Comparison of ENCODE assay signal across 22 cellular contexts in genomic region chr1:169588112-169588511, GRCh38. TPM values are rescaled to one million over a fixed set of nuclear protein-coding genes. Genes with fewer than 3 reads are reported as not detected.
DNase-seq lines count a peak whose midpoint lies in the region; ATAC-seq and FAIRE-seq lines count a peak whose summit lies in the region.
"Had no signal": no experiment of that assay in that cellular context is flagged by ENCODE, and none has a peak within 500 bp of the region (broad histone marks: within the 10 kb centered on the region; RNA-seq: fewer than 3 reads in every experiment).

No MANE protein-coding gene starts in this region.

- H3K4ac ChIP-seq in trophoblast cell (ENCODE audit: low read depth, low read length) = no peak overlapping the region

- H3K36me3 Mint-ChIP-seq in activated CD4-positive, alpha-beta T cell treated with anti-CD3 and anti-CD28 coated beads, Interleukin-2, amount 10 ng/mL, durations not matched to agents 7 days and 5 days (ENCODE audit: low read depth) = no peaks in the 10 kb centered on the region
- peaks cover 12% of the 10 kb centered on the region for H3K36me3 Mint-ChIP-seq in stimulated activated naive CD8-positive, alpha-beta T cell treated with anti-CD3 and anti-CD28 coated beads, Interleukin-15, Interleukin-2, amounts not matched to agents 100 ng/mL and 50 ng/mL, for 24 hours (ENCODE audit: low read depth)
- H3K36me3 Mint-ChIP-seq in activated naive CD8-positive, alpha-beta T cell treated with anti-CD3 and anti-CD28 coated beads, Interleukin-2, amount 50 U/mL, for 24 hours (ENCODE audit: low read depth) = peaks cover 16% of the 10 kb centered on the region

- H3K27me3 Mint-ChIP-seq in activated CD4-positive, alpha-beta T cell treated with anti-CD3 and anti-CD28 coated beads, Interleukin-2, amount 10 ng/mL, durations not matched to agents 7 days and 5 days = no peaks in the 10 kb centered on the region
- no peaks in the 10 kb centered on the region for H3K27me3 Mint-ChIP-seq in stimulated activated naive CD8-positive, alpha-beta T cell treated with anti-CD3 and anti-CD28 coated beads, Interleukin-15, Interleukin-2, amounts not matched to agents 100 ng/mL and 50 ng/mL, for 24 hours
- no peaks in the 10 kb centered on the region for H3K27me3 Mint-ChIP-seq in activated naive CD8-positive, alpha-beta T cell treated with anti-CD3 and anti-CD28 coated beads, Interleukin-2, amount 50 U/mL, for 24 hours

- H3K23ac ChIP-seq in trophoblast cell (ENCODE audit: low read length) = no peak overlapping the region

- no peak overlapping the region for H3K4me2 ChIP-seq in trophoblast cell (ENCODE audit: low read length)

- H3K9ac ChIP-seq in trophoblast cell (ENCODE audit: low read length) = no peak overlapping the region

- no peak overlapping the region for H3K4me3 Mint-ChIP-seq in activated CD4-positive, alpha-beta T cell treated with anti-CD3 and anti-CD28 coated beads, Interleukin-2, amount 10 ng/mL, durations not matched to agents 7 days and 5 days
- H3K4me3 Mint-ChIP-seq in stimulated activated naive CD8-positive, alpha-beta T cell treated with anti-CD3 and anti-CD28 coated beads, Interleukin-15, Interleukin-2, amounts not matched to agents 100 ng/mL and 50 ng/mL, for 24 hours = no peak overlapping the region
- H3K4me3 Mint-ChIP-seq in activated naive CD8-positive, alpha-beta T cell treated with anti-CD3 and anti-CD28 coated beads, Interleukin-2, amount 50 U/mL, for 24 hours = no peak overlapping the region
- H3K4me3 Mint-ChIP-seq: B cell had no signal

- H3K18ac ChIP-seq in trophoblast cell (ENCODE audit: low read length) = no peak overlapping the region

- WGBS in small intestine, 3 donors = 3 to 39% (median 4%) methylated on average over 1 of the region's 1 CpG
- no CpG with 5 or more reads among the region's 1 CpG for WGBS in trophoblast cell (ENCODE audit: extremely low coverage, insufficient coverage, insufficient read length)

- no peaks in the 10 kb centered on the region for H3K79me2 ChIP-seq in trophoblast cell (ENCODE audit: control insufficient read depth, insufficient read depth, low read length, poor library complexity)

- no peaks in the 10 kb centered on the region for H3K9me3 Mint-ChIP-seq in activated CD4-positive, alpha-beta T cell treated with anti-CD3 and anti-CD28 coated beads, Interleukin-2, amount 10 ng/mL, durations not matched to agents 7 days and 5 days
- H3K9me3 Mint-ChIP-seq in stimulated activated naive CD8-positive, alpha-beta T cell treated with anti-CD3 and anti-CD28 coated beads, Interleukin-15, Interleukin-2, amounts not matched to agents 100 ng/mL and 50 ng/mL, for 24 hours = no peaks in the 10 kb centered on the region
- no peaks in the 10 kb centered on the region for H3K9me3 Mint-ChIP-seq in activated naive CD8-positive, alpha-beta T cell treated with anti-CD3 and anti-CD28 coated beads, Interleukin-2, amount 50 U/mL, for 24 hours

- no peak overlapping the region for H2AFZ ChIP-seq in trophoblast cell (ENCODE audit: insufficient read depth, low read length, poor library complexity)

- H2BK12ac ChIP-seq in trophoblast cell (ENCODE audit: low read length) = no peak overlapping the region

- H3K27ac ChIP-seq in small intestine (ENCODE audit: low read depth in 1 of 2, low read length in 1 of 2) (no peak overlapping the region), trophoblast cell (ENCODE audit: low read depth, low read length) (no peak overlapping the region)

- H3K36me3 ChIP-seq in small intestine (ENCODE audit: control insufficient read depth in 2 of 2, insufficient read depth in 2 of 2, low read length in 2 of 2) (no peaks in the 10 kb centered on the region), trophoblast cell (ENCODE audit: control insufficient read depth in 1 of 2, insufficient read depth in 2 of 2, low read length in 2 of 2) (no peaks in the 10 kb centered on the region)

- POLR2A ChIA-PET in activated CD4-positive, alpha-beta T cell treated with anti-CD3 and anti-CD28 coated beads, Interleukin-2, amount 10 ng/mL, durations not matched to agents 7 days and 5 days (lab: Charles Lee) = no interaction called here

- H2BK120ac ChIP-seq in trophoblast cell (ENCODE audit: insufficient read depth, low read length, poor library complexity) = no peak overlapping the region

- H3K4me1 ChIP-seq in small intestine (ENCODE audit: control insufficient read depth in 2 of 2, insufficient read depth in 1 of 2, low read depth in 1 of 2, low read length in 1 of 2) (no peaks in the 10 kb centered on the region), trophoblast cell (ENCODE audit: control insufficient read depth in 1 of 2, insufficient read depth in 2 of 2, low read length in 2 of 2) (peaks cover 0 to 4% of the 10 kb centered on the region in 2 experiments)

- no peak overlapping the region for H4K8ac ChIP-seq in trophoblast cell (ENCODE audit: low read depth, low read length)

- H2BK5ac ChIP-seq in trophoblast cell (ENCODE audit: low read depth, low read length, poor library complexity) = no peak overlapping the region

- no peak for DNase-seq in activated CD4-positive, alpha-beta T cell treated with anti-CD3 and anti-CD28 coated beads, Interleukin-2, amount 10 ng/mL, durations not matched to agents 7 days and 5 days
- no peak for DNase-seq in activated CD4-positive, alpha-beta T cell treated with anti-CD3 and anti-CD28 coated beads for 48 hours
- DNase-seq in stimulated activated naive CD8-positive, alpha-beta T cell treated with anti-CD3 and anti-CD28 coated beads, Interleukin-15, Interleukin-2, amounts not matched to agents 100 U/mL and 50 U/mL, for 24 hours = no peak
- DNase-seq in activated naive CD8-positive, alpha-beta T cell treated with anti-CD3 and anti-CD28 coated beads, Interleukin-2, amount 50 U/mL, for 24 hours = no peak
- DNase-seq in small intestine (no peak), trophoblast cell (no peak)
- DNase-seq: EL; GF-D8; Karpas-422; MV-4-11; NCI-H1105 treated with DMSO at 0.1 percent for 48 hours; NCI-H2029 treated with DMSO at 0.1 percent for 48 hours; NCI-H226; NCI-H510A treated with DMSO at 0.1 percent for 48 hours; NCI-H774; NK-92 treated with Interleukin-12 subunit alpha and Interleukin-12 subunit beta, amount 100 ng/mL, for 24 hours; SIG-M5 had no signal

- no peak overlapping the region for H4K12ac ChIP-seq in trophoblast cell (ENCODE audit: low read depth, low read length)

- peak overlapping the region; percentile 92 for H3K27ac Mint-ChIP-seq in activated CD4-positive, alpha-beta T cell treated with anti-CD3 and anti-CD28 coated beads, Interleukin-2, amount 10 ng/mL, durations not matched to agents 7 days and 5 days
- H3K27ac Mint-ChIP-seq in stimulated activated naive CD8-positive, alpha-beta T cell treated with anti-CD3 and anti-CD28 coated beads, Interleukin-15, Interleukin-2, amounts not matched to agents 100 ng/mL and 50 ng/mL, for 24 hours = peak overlapping the region; percentile 96
- peak overlapping the region; percentile 96 for H3K27ac Mint-ChIP-seq in activated naive CD8-positive, alpha-beta T cell treated with anti-CD3 and anti-CD28 coated beads, Interleukin-2, amount 50 U/mL, for 24 hours
- H3K27ac Mint-ChIP-seq: B cell had no signal

- no peak for ATAC-seq in stimulated activated naive CD8-positive, alpha-beta T cell treated with anti-CD3 and anti-CD28 coated beads, Interleukin-15, Interleukin-2, amounts not matched to agents 100 U/mL and 50 U/mL, for 24 hours
- no peak for ATAC-seq in activated naive CD8-positive, alpha-beta T cell treated with anti-CD3 and anti-CD28 coated beads, Interleukin-2, amount 50 U/mL, for 24 hours
- ATAC-seq: Panc1 had no signal

- H3K4me3 ChIP-seq in small intestine (ENCODE audit: low read depth in 1 of 2, low read length in 2 of 2) = no peak overlapping the region
- H3K4me3 ChIP-seq in trophoblast cell (ENCODE audit: low read depth, low read length) = no peak overlapping the region

- H3K14ac ChIP-seq in trophoblast cell (ENCODE audit: low read length) = no peak overlapping the region

- CTCF ChIA-PET in activated CD4-positive, alpha-beta T cell treated with anti-CD3 and anti-CD28 coated beads, Interleukin-2, amount 10 ng/mL, durations not matched to agents 7 days and 5 days (lab: Charles Lee) = no interaction called here

- no peak overlapping the region for H2AK5ac ChIP-seq in trophoblast cell (ENCODE audit: low read length)

- H4K91ac ChIP-seq in trophoblast cell (ENCODE audit: low read depth, low read length) = no peak overlapping the region

- H3K4me1 Mint-ChIP-seq in activated CD4-positive, alpha-beta T cell treated with anti-CD3 and anti-CD28 coated beads, Interleukin-2, amount 10 ng/mL, durations not matched to agents 7 days and 5 days = peaks cover 74% of the 10 kb centered on the region
- peaks cover 81% of the 10 kb centered on the region for H3K4me1 Mint-ChIP-seq in stimulated activated naive CD8-positive, alpha-beta T cell treated with anti-CD3 and anti-CD28 coated beads, Interleukin-15, Interleukin-2, amounts not matched to agents 100 ng/mL and 50 ng/mL, for 24 hours (ENCODE audit: low read depth)
- H3K4me1 Mint-ChIP-seq in activated naive CD8-positive, alpha-beta T cell treated with anti-CD3 and anti-CD28 coated beads, Interleukin-2, amount 50 U/mL, for 24 hours = peaks cover 83% of the 10 kb centered on the region

- no peaks in the 10 kb centered on the region for H3K27me3 ChIP-seq in small intestine (ENCODE audit: control insufficient read depth in 2 of 2, insufficient read depth in 2 of 2, low read length in 2 of 2)
- no peaks in the 10 kb centered on the region for H3K27me3 ChIP-seq in trophoblast cell (ENCODE audit: insufficient read depth, low read length)

- H3K79me1 ChIP-seq in trophoblast cell (ENCODE audit: low read length) = no peaks in the 10 kb centered on the region

- FAIRE-seq in small intestine (lab: Jason Lieb, UNC) = no peak

- H3K9me3 ChIP-seq in small intestine (ENCODE audit: control insufficient read depth, low read depth) = no peaks in the 10 kb centered on the region
- H3K9me3 ChIP-seq in trophoblast cell (ENCODE audit: insufficient read depth, low read depth, low read length) = no peaks in the 10 kb centered on the region

RNA-seq across cellular contexts. Expression of gene F5, which starts 1.8 kb away (rescaled TPM):
- 10 to 100 TPM; 12.2 to 15.7 TPM for total RNA-seq in activated CD4-positive, alpha-beta T cell treated with anti-CD3 and anti-CD28 coated beads, Interleukin-2, amount 10 ng/mL, durations not matched to agents 7 days and 5 days
- under 1 TPM in 2 of 3 donors, not detected in 1; under 0.01 to 0.36 TPM for polyA plus RNA-seq in small intestine
- polyA plus RNA-seq in trophoblast cell (2013) = 0.53 and 0.57 TPM in 2 replicates
- total RNA-seq: H4, M059J had no signal

RNA-seq across cellular contexts. Expression of gene SELP, which starts 41.8 kb away (rescaled TPM):
- total RNA-seq in activated CD4-positive, alpha-beta T cell treated with anti-CD3 and anti-CD28 coated beads, Interleukin-2, amount 10 ng/mL, durations not matched to agents 7 days and 5 days = under 1 TPM; 0.45 to 0.48 TPM
- 1 to 10 TPM in 1 of 3 donors, under 1 TPM in 1, not detected in 1; 0.27 to 9.1 TPM for polyA plus RNA-seq in small intestine
- polyA plus RNA-seq in trophoblast cell (2013) = 0.03 and 0.07 TPM in 2 replicates
- total RNA-seq: M059J had no signal
